In the genomic region with DNA sequence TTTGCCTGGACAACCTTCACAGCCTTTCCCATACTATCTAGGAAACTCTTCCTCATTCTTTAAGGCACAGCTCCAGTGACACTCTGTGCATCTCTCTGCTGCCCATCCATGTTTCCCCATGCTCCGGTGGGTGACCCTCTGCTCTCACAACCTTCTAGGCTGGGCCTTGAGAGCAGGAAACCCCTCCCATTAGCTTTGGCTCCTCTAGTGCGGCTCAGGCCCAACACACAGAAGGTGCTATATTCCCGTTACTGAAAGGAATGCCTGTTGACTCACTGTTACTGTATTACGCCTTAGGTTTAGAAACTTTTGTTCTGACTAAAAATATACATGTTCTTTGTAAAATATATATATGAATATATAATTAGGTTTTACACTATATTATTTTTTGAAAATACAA, we compare ENCODE assay signal across 1 cellular context.
TF ChIP-seq lines count a peak whose summit lies in the region.

No MANE protein-coding gene starts in this region.

TF ChIP-seq in WTC11, 78 proteins besides CTCF, POLR2A, EP300 and RAD21 (continued from another document):
- TF ChIP-seq, protein P1, sequence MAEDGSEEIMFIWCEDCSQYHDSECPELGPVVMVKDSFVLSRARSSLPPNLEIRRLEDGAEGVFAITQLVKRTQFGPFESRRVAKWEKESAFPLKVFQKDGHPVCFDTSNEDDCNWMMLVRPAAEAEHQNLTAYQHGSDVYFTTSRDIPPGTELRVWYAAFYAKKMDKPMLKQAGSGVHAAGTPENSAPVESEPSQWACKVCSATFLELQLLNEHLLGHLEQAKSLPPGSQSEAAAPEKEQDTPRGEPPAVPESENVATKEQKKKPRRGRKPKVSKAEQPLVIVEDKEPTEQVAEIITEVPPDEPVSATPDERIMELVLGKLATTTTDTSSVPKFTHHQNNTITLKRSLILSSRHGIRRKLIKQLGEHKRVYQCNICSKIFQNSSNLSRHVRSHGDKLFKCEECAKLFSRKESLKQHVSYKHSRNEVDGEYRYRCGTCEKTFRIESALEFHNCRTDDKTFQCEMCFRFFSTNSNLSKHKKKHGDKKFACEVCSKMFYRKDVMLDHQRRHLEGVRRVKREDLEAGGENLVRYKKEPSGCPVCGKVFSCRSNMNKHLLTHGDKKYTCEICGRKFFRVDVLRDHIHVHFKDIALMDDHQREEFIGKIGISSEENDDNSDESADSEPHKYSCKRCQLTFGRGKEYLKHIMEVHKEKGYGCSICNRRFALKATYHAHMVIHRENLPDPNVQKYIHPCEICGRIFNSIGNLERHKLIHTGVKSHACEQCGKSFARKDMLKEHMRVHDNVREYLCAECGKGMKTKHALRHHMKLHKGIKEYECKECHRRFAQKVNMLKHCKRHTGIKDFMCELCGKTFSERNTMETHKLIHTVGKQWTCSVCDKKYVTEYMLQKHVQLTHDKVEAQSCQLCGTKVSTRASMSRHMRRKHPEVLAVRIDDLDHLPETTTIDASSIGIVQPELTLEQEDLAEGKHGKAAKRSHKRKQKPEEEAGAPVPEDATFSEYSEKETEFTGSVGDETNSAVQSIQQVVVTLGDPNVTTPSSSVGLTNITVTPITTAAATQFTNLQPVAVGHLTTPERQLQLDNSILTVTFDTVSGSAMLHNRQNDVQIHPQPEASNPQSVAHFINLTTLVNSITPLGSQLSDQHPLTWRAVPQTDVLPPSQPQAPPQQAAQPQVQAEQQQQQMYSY (CRISPR knock-in tag; IDR thresholded peaks at IDR 0.05), result no peak
- TF ChIP-seq, protein P2, sequence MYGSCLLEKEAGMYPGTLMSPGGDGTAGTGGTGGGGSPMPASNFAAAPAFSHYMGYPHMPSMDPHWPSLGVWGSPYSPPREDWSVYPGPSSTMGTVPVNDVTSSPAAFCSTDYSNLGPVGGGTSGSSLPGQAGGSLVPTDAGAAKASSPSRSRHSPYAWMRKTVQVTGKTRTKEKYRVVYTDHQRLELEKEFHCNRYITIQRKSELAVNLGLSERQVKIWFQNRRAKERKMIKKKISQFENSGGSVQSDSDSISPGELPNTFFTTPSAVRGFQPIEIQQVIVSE (CRISPR knock-in tag; IDR thresholded peaks at IDR 0.05; ENCODE audit: borderline replicate concordance), result no peak
- TF ChIP-seq, protein P3, sequence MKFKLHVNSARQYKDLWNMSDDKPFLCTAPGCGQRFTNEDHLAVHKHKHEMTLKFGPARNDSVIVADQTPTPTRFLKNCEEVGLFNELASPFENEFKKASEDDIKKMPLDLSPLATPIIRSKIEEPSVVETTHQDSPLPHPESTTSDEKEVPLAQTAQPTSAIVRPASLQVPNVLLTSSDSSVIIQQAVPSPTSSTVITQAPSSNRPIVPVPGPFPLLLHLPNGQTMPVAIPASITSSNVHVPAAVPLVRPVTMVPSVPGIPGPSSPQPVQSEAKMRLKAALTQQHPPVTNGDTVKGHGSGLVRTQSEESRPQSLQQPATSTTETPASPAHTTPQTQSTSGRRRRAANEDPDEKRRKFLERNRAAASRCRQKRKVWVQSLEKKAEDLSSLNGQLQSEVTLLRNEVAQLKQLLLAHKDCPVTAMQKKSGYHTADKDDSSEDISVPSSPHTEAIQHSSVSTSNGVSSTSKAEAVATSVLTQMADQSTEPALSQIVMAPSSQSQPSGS (CRISPR knock-in tag; IDR thresholded peaks at IDR 0.05; ENCODE audit: borderline replicate concordance, low read depth), result no peak
- TF ChIP-seq, protein P4, sequence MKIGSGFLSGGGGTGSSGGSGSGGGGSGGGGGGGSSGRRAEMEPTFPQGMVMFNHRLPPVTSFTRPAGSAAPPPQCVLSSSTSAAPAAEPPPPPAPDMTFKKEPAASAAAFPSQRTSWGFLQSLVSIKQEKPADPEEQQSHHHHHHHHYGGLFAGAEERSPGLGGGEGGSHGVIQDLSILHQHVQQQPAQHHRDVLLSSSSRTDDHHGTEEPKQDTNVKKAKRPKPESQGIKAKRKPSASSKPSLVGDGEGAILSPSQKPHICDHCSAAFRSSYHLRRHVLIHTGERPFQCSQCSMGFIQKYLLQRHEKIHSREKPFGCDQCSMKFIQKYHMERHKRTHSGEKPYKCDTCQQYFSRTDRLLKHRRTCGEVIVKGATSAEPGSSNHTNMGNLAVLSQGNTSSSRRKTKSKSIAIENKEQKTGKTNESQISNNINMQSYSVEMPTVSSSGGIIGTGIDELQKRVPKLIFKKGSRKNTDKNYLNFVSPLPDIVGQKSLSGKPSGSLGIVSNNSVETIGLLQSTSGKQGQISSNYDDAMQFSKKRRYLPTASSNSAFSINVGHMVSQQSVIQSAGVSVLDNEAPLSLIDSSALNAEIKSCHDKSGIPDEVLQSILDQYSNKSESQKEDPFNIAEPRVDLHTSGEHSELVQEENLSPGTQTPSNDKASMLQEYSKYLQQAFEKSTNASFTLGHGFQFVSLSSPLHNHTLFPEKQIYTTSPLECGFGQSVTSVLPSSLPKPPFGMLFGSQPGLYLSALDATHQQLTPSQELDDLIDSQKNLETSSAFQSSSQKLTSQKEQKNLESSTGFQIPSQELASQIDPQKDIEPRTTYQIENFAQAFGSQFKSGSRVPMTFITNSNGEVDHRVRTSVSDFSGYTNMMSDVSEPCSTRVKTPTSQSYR (CRISPR knock-in tag; IDR thresholded peaks at IDR 0.05), result no peak
- no peak for TF ChIP-seq ZNF423 (CRISPR knock-in tag; IDR thresholded peaks at IDR 0.05)
- no peak for TF ChIP-seq ZNF121 (CRISPR knock-in tag; IDR thresholded peaks at IDR 0.05)
- TF ChIP-seq ZNF138 (CRISPR knock-in tag; conservative IDR thresholded peaks at IDR 0.05), result no peak
- TF ChIP-seq, protein P5, sequence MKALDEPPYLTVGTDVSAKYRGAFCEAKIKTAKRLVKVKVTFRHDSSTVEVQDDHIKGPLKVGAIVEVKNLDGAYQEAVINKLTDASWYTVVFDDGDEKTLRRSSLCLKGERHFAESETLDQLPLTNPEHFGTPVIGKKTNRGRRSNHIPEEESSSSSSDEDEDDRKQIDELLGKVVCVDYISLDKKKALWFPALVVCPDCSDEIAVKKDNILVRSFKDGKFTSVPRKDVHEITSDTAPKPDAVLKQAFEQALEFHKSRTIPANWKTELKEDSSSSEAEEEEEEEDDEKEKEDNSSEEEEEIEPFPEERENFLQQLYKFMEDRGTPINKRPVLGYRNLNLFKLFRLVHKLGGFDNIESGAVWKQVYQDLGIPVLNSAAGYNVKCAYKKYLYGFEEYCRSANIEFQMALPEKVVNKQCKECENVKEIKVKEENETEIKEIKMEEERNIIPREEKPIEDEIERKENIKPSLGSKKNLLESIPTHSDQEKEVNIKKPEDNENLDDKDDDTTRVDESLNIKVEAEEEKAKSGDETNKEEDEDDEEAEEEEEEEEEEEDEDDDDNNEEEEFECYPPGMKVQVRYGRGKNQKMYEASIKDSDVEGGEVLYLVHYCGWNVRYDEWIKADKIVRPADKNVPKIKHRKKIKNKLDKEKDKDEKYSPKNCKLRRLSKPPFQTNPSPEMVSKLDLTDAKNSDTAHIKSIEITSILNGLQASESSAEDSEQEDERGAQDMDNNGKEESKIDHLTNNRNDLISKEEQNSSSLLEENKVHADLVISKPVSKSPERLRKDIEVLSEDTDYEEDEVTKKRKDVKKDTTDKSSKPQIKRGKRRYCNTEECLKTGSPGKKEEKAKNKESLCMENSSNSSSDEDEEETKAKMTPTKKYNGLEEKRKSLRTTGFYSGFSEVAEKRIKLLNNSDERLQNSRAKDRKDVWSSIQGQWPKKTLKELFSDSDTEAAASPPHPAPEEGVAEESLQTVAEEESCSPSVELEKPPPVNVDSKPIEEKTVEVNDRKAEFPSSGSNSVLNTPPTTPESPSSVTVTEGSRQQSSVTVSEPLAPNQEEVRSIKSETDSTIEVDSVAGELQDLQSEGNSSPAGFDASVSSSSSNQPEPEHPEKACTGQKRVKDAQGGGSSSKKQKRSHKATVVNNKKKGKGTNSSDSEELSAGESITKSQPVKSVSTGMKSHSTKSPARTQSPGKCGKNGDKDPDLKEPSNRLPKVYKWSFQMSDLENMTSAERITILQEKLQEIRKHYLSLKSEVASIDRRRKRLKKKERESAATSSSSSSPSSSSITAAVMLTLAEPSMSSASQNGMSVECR (CRISPR knock-in tag; IDR thresholded peaks at IDR 0.05; ENCODE audit: borderline replicate concordance), result no peak
- TF ChIP-seq, protein P6, sequence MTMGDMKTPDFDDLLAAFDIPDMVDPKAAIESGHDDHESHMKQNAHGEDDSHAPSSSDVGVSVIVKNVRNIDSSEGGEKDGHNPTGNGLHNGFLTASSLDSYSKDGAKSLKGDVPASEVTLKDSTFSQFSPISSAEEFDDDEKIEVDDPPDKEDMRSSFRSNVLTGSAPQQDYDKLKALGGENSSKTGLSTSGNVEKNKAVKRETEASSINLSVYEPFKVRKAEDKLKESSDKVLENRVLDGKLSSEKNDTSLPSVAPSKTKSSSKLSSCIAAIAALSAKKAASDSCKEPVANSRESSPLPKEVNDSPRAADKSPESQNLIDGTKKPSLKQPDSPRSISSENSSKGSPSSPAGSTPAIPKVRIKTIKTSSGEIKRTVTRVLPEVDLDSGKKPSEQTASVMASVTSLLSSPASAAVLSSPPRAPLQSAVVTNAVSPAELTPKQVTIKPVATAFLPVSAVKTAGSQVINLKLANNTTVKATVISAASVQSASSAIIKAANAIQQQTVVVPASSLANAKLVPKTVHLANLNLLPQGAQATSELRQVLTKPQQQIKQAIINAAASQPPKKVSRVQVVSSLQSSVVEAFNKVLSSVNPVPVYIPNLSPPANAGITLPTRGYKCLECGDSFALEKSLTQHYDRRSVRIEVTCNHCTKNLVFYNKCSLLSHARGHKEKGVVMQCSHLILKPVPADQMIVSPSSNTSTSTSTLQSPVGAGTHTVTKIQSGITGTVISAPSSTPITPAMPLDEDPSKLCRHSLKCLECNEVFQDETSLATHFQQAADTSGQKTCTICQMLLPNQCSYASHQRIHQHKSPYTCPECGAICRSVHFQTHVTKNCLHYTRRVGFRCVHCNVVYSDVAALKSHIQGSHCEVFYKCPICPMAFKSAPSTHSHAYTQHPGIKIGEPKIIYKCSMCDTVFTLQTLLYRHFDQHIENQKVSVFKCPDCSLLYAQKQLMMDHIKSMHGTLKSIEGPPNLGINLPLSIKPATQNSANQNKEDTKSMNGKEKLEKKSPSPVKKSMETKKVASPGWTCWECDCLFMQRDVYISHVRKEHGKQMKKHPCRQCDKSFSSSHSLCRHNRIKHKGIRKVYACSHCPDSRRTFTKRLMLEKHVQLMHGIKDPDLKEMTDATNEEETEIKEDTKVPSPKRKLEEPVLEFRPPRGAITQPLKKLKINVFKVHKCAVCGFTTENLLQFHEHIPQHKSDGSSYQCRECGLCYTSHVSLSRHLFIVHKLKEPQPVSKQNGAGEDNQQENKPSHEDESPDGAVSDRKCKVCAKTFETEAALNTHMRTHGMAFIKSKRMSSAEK (CRISPR knock-in tag; IDR thresholded peaks at IDR 0.05; ENCODE audit: borderline replicate concordance), result no peak
- TF ChIP-seq, protein P7, sequence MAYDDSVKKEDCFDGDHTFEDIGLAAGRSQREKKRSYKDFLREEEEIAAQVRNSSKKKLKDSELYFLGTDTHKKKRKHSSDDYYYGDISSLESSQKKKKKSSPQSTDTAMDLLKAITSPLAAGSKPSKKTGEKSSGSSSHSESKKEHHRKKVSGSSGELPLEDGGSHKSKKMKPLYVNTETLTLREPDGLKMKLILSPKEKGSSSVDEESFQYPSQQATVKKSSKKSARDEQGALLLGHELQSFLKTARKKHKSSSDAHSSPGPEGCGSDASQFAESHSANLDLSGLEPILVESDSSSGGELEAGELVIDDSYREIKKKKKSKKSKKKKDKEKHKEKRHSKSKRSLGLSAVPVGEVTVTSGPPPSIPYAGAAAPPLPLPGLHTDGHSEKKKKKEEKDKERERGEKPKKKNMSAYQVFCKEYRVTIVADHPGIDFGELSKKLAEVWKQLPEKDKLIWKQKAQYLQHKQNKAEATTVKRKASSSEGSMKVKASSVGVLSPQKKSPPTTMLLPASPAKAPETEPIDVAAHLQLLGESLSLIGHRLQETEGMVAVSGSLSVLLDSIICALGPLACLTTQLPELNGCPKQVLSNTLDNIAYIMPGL (CRISPR knock-in tag; IDR thresholded peaks at IDR 0.05), result no peak
